19 cellular contexts compared by ENCODE assay signal in the genomic region with DNA sequence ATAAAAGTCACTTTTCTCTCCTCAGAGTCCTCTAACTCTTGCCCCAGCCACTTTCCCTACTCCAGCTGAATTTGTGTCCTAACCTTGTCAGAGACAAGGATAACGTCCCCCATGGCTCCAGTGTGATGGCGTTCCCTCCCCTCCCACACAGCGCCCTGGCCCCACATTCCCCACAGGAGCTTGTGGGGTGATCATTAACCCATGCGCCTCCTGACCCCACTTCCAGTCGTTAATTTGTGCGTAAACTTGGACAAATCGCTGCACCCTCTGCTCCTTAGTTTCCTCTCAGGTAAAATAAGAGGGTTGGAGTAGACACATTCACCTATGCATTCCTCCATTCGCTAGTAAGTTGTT. TPM values are rescaled to one million over a fixed set of nuclear protein-coding genes. Genes with fewer than 3 reads are reported as not detected.
DNase-seq lines count a peak whose midpoint lies in the region; ATAC-seq, FAIRE-seq and TF ChIP-seq lines count a peak whose summit lies in the region.
"Had no signal": no experiment of that assay in that cellular context is flagged by ENCODE, and none has a peak within 500 bp of the region (broad histone marks: within the 10 kb centered on the region; RNA-seq: fewer than 3 reads in every experiment).

No MANE protein-coding gene starts in this region.

- H3K79me2 ChIP-seq in GM23338 (replicated peaks; ENCODE audit: insufficient read depth) = no peaks in the 10 kb centered on the region
- no peaks in the 10 kb centered on the region for H3K79me2 ChIP-seq in neural progenitor cell (ENCODE audit: low read depth)

- peak; percentile 22 for DNase-seq in activated CD8-positive, alpha-beta memory T cell treated with anti-CD3 and anti-CD28 coated beads, Interleukin-2, amount 50 U/mL, for 48 hours
- no peak for DNase-seq in activated CD8-positive, alpha-beta memory T cell treated with anti-CD3 and anti-CD28 coated beads for 24 hours
- DNase-seq in GM23338 (ENCODE audit: low spot score) (no peak), glutamatergic neuron (no peak), neural progenitor cell (ENCODE audit: low spot score) (no peak), small intestine (no peak), LoVo (ENCODE audit: low spot score) (no peak)
- no peak for DNase-seq in activated CD4-positive, alpha-beta memory T cell treated with anti-CD3 and anti-CD28 coated beads, Interleukin-2, amount 10 ng/mL, durations not matched to agents 7 days and 5 days
- DNase-seq: 8988T; Calu3; CD4-positive, CD25-positive, alpha-beta regulatory T cell; DMS 273 treated with DMSO at 0.1 percent for 48 hours; GM23248; H7 had no signal

- H3K36me3 ChIP-seq in GM23338 (ENCODE audit: insufficient read depth) (no peaks in the 10 kb centered on the region), neural progenitor cell (no peaks in the 10 kb centered on the region), small intestine (ENCODE audit: control insufficient read depth in 2 of 2, insufficient read depth in 2 of 2, low read length in 2 of 2) (no peaks in the 10 kb centered on the region)
- H3K36me3 ChIP-seq: BLaER1 treated with 17β-estradiol and CSF1 and Interleukin-3, amounts not matched to agents 10 nM and 100 nM had no signal

- FAIRE-seq in small intestine (lab: Jason Lieb, UNC) = no peak
- FAIRE-seq: GM12878, GM18507 had no signal

- 0 out of 2 replicates have a peak overlapping the region, but pooled peaks have one; percentile 38 for H2AFZ ChIP-seq in GM23338
- no peak overlapping the region for H2AFZ ChIP-seq in neural progenitor cell (replicated peaks)
- H2AFZ ChIP-seq: GM23248 had no signal

- CTCF ChIA-PET in activated CD4-positive, alpha-beta memory T cell treated with anti-CD3 and anti-CD28 coated beads, Interleukin-2, amount 10 ng/mL, durations not matched to agents 7 days and 5 days (lab: Charles Lee) = interaction anchor here (0.6 to 5.2 kb wide), 5 partner anchors 10 to 204 kb away, joined by 3 to 31 read pairs (median 4); no protein-coding TSS in a partner anchor

- H3K4me1 Mint-ChIP-seq in GM23338 = peaks cover 7% of the 10 kb centered on the region
- peaks cover 36% of the 10 kb centered on the region for H3K4me1 Mint-ChIP-seq in glutamatergic neuron (ENCODE audit: low read depth, unreplicated experiment)
- peaks cover 10% of the 10 kb centered on the region for H3K4me1 Mint-ChIP-seq in neural progenitor cell
- no peaks in the 10 kb centered on the region for H3K4me1 Mint-ChIP-seq in activated CD4-positive, alpha-beta memory T cell treated with anti-CD3 and anti-CD28 coated beads, Interleukin-2, amount 10 ng/mL, durations not matched to agents 7 days and 5 days
- H3K4me1 Mint-ChIP-seq: CD4-positive, CD25-positive, alpha-beta regulatory T cell had no signal

- no peak overlapping the region for H3K9ac ChIP-seq in neural progenitor cell
- H3K9ac ChIP-seq: GM23248 had no signal

- H3K4me3 ChIP-seq in GM23338 = no peak overlapping the region
- no peak overlapping the region for H3K4me3 ChIP-seq in neural progenitor cell
- H3K4me3 ChIP-seq in small intestine (ENCODE audit: low read depth in 1 of 2, low read length in 2 of 2) = no peak overlapping the region
- H3K4me3 ChIP-seq: BLaER1 treated with 17β-estradiol and CSF1 and Interleukin-3, amounts not matched to agents 10 nM and 100 nM; GM12878; GM23248 had no signal

- no peak overlapping the region for H3K4me2 ChIP-seq in GM23338
- H3K4me2 ChIP-seq in neural progenitor cell = no peak overlapping the region
- H3K4me2 ChIP-seq: BLaER1 treated with 17β-estradiol and CSF1 and Interleukin-3, amounts not matched to agents 10 nM and 100 nM had no signal

- H3K27ac Mint-ChIP-seq in GM23338 (no peak overlapping the region), glutamatergic neuron (ENCODE audit: unreplicated experiment) (no peak overlapping the region), neural progenitor cell (no peak overlapping the region)
- no peak overlapping the region for H3K27ac Mint-ChIP-seq in activated CD4-positive, alpha-beta memory T cell treated with anti-CD3 and anti-CD28 coated beads, Interleukin-2, amount 10 ng/mL, durations not matched to agents 7 days and 5 days
- H3K27ac Mint-ChIP-seq: CD4-positive, CD25-positive, alpha-beta regulatory T cell had no signal

- H3K4me1 ChIP-seq in GM23338 (ENCODE audit: insufficient read depth) = no peaks in the 10 kb centered on the region; the same call in 1 of the 2 replicates
- H3K4me1 ChIP-seq in neural progenitor cell = no peaks in the 10 kb centered on the region
- H3K4me1 ChIP-seq in small intestine (ENCODE audit: control insufficient read depth in 2 of 2, insufficient read depth in 1 of 2, low read depth in 1 of 2, low read length in 1 of 2) = peaks cover 0 to 1% of the 10 kb centered on the region in 2 donors

- ATAC-seq in GM23338 = no peak
- ATAC-seq: GM12878 had no signal

- H3K9me3 ChIP-seq in neural progenitor cell (ENCODE audit: low read depth) (no peaks in the 10 kb centered on the region), small intestine (ENCODE audit: control insufficient read depth, low read depth) (no peaks in the 10 kb centered on the region)

- H3F3A ChIP-seq in GM23338 (replicated peaks; ENCODE audit: low read depth) (no peaks in the 10 kb centered on the region), neural progenitor cell (ENCODE audit: low read depth) (no peaks in the 10 kb centered on the region)

- POLR2A ChIA-PET in activated CD4-positive, alpha-beta memory T cell treated with anti-CD3 and anti-CD28 coated beads, Interleukin-2, amount 10 ng/mL, durations not matched to agents 7 days and 5 days (lab: Charles Lee) = interaction anchor here (1.4 to 1.7 kb wide), 2 partner anchors 23 to 160 kb away, joined by 3 to 5 read pairs; a partner anchor contains a TSS

- H3K27me3 Mint-ChIP-seq in GM23338 (ENCODE audit: insufficient read depth, low read depth, poor library complexity) (peaks cover 14% of the 10 kb centered on the region), glutamatergic neuron (ENCODE audit: unreplicated experiment) (peaks cover 5% of the 10 kb centered on the region), neural progenitor cell (ENCODE audit: insufficient read depth, low read depth) (peaks cover 14% of the 10 kb centered on the region)
- peaks cover 9% of the 10 kb centered on the region for H3K27me3 Mint-ChIP-seq in activated CD4-positive, alpha-beta memory T cell treated with anti-CD3 and anti-CD28 coated beads, Interleukin-2, amount 10 ng/mL, durations not matched to agents 7 days and 5 days

- no peaks in the 10 kb centered on the region for H3K9me2 ChIP-seq in GM23338 (ENCODE audit: insufficient read depth)

- H3K9me3 Mint-ChIP-seq in GM23338 (peaks cover 3% of the 10 kb centered on the region; the same call in 2 of the 3 replicates), glutamatergic neuron (ENCODE audit: unreplicated experiment) (peaks cover 6% of the 10 kb centered on the region), neural progenitor cell (no peaks in the 10 kb centered on the region)
- no peaks in the 10 kb centered on the region for H3K9me3 Mint-ChIP-seq in activated CD4-positive, alpha-beta memory T cell treated with anti-CD3 and anti-CD28 coated beads, Interleukin-2, amount 10 ng/mL, durations not matched to agents 7 days and 5 days

- TF ChIP-seq CTCF in GM23338 (conservative IDR thresholded peaks at IDR 0.05; ENCODE audit: low read depth in 2 of 2) (no peak), glutamatergic neuron (IDR thresholded peaks at IDR 0.05; ENCODE audit: partially characterized antibody, unreplicated experiment) (no peak), neural progenitor cell (IDR thresholded peaks at IDR 0.05) (no peak)

- no peaks in the 10 kb centered on the region for H3K27me3 ChIP-seq in GM23338 (ENCODE audit: insufficient read depth)
- no peaks in the 10 kb centered on the region for H3K27me3 ChIP-seq in neural progenitor cell
- H3K27me3 ChIP-seq in small intestine (ENCODE audit: control insufficient read depth in 2 of 2, insufficient read depth in 2 of 2, low read length in 2 of 2) = no peaks in the 10 kb centered on the region
- H3K27me3 ChIP-seq: BLaER1 treated with 17β-estradiol and CSF1 and Interleukin-3, amounts not matched to agents 10 nM and 100 nM had no signal

- H3K27ac ChIP-seq in GM23338 (ENCODE audit: low read depth) = no peak overlapping the region
- no peak overlapping the region for H3K27ac ChIP-seq in neural progenitor cell
- H3K27ac ChIP-seq in small intestine (ENCODE audit: low read depth in 1 of 2, low read length in 1 of 2) = no peak overlapping the region
- H3K27ac ChIP-seq: BLaER1 treated with 17β-estradiol and CSF1 and Interleukin-3, amounts not matched to agents 10 nM and 100 nM; GM23248 had no signal

- WGBS in small intestine, 3 donors = 56 to 78% (median 67%) methylated on average over 8 of the region's 8 CpGs

- H3K36me3 Mint-ChIP-seq in GM23338 (ENCODE audit: low read depth) = no peaks in the 10 kb centered on the region
- peaks cover 4% of the 10 kb centered on the region for H3K36me3 Mint-ChIP-seq in glutamatergic neuron (ENCODE audit: unreplicated experiment)
- no peaks in the 10 kb centered on the region for H3K36me3 Mint-ChIP-seq in neural progenitor cell
- no peaks in the 10 kb centered on the region for H3K36me3 Mint-ChIP-seq in activated CD4-positive, alpha-beta memory T cell treated with anti-CD3 and anti-CD28 coated beads, Interleukin-2, amount 10 ng/mL, durations not matched to agents 7 days and 5 days (ENCODE audit: low read depth)
- H3K36me3 Mint-ChIP-seq: CD4-positive, CD25-positive, alpha-beta regulatory T cell had no signal

- H4K20me1 ChIP-seq in GM23338 (replicated peaks; ENCODE audit: insufficient read depth) (no peaks in the 10 kb centered on the region), neural progenitor cell (ENCODE audit: low read depth) (no peaks in the 10 kb centered on the region)
- H4K20me1 ChIP-seq: BLaER1 treated with 17β-estradiol and CSF1 and Interleukin-3, amounts not matched to agents 10 nM and 100 nM had no signal

- H3K4me3 Mint-ChIP-seq in GM23338 = no peak overlapping the region
- H3K4me3 Mint-ChIP-seq in glutamatergic neuron (ENCODE audit: unreplicated experiment) = peak overlapping the region; percentile 30
- H3K4me3 Mint-ChIP-seq in neural progenitor cell = peak overlapping the region; percentile 1
- no peak overlapping the region for H3K4me3 Mint-ChIP-seq in activated CD4-positive, alpha-beta memory T cell treated with anti-CD3 and anti-CD28 coated beads, Interleukin-2, amount 10 ng/mL, durations not matched to agents 7 days and 5 days
- H3K4me3 Mint-ChIP-seq: CD4-positive, CD25-positive, alpha-beta regulatory T cell had no signal

RNA-seq across cellular contexts. Expression of a gene that starts 22.9 kb away (rescaled TPM):
- total RNA-seq in GM23338 (2014; rRNA removed; shearing (Covaris generic)) = 1.8 and 2.1 TPM in 2 replicates
- 0.89 and 1.4 TPM in 2 replicates for polyA plus RNA-seq in GM23338 (2016; fragmentation: Nextera tagmentation; extraction: Ambion mirVana)
- total RNA-seq in glutamatergic neuron (ENCODE audit: unreplicated experiment) = 5.9 TPM
- total RNA-seq in neural progenitor cell (ENCODE audit: low replicate concordance) = 3.8 and 5.3 TPM in 2 replicates
- polyA plus RNA-seq in small intestine = 1 to 10 TPM; 2.4 to 3.8 (median 2.5) TPM
- total RNA-seq in activated CD4-positive, alpha-beta memory T cell treated with anti-CD3 and anti-CD28 coated beads, Interleukin-2, amount 10 ng/mL, durations not matched to agents 7 days and 5 days = 1 to 10 TPM; 8.9 to 9.9 TPM

RNA-seq across cellular contexts. Expression of a gene that starts 37.5 kb away (rescaled TPM):
- 30.0 and 37.0 TPM in 2 replicates for total RNA-seq in GM23338 (2014; rRNA removed; shearing (Covaris generic))
- 10.2 TPM in 2 replicates for polyA plus RNA-seq in GM23338 (2016; fragmentation: Nextera tagmentation; extraction: Ambion mirVana)
- 64.3 TPM for total RNA-seq in glutamatergic neuron (ENCODE audit: unreplicated experiment)
- 5.6 and 19.0 TPM in 2 replicates for total RNA-seq in neural progenitor cell (ENCODE audit: low replicate concordance)
- 1 to 10 TPM in 2 of 3 donors, under 1 TPM in 1; 0.45 to 4.7 (median 1.1) TPM for polyA plus RNA-seq in small intestine
- 1 to 10 TPM; 1.1 to 1.2 TPM for total RNA-seq in activated CD4-positive, alpha-beta memory T cell treated with anti-CD3 and anti-CD28 coated beads, Interleukin-2, amount 10 ng/mL, durations not matched to agents 7 days and 5 days

RNA-seq across cellular contexts. Expression of a gene that starts 37.9 kb away (rescaled TPM):
- 0.08 and 2.0 TPM in 2 replicates for total RNA-seq in GM23338 (2014; rRNA removed; shearing (Covaris generic))
- polyA plus RNA-seq in GM23338 (2016; fragmentation: Nextera tagmentation; extraction: Ambion mirVana) (0.61 and 0.83 TPM in 2 replicates), small intestine (10 to 100 TPM in 1 of 3 donors, not detected in 2; 13.5 TPM)
- total RNA-seq in glutamatergic neuron (ENCODE audit: unreplicated experiment) (3.5 TPM), neural progenitor cell (ENCODE audit: low replicate concordance) (0.39 and 1.2 TPM in 2 replicates)
- under 1 TPM; 0.78 to 0.95 TPM for total RNA-seq in activated CD4-positive, alpha-beta memory T cell treated with anti-CD3 and anti-CD28 coated beads, Interleukin-2, amount 10 ng/mL, durations not matched to agents 7 days and 5 days
- total RNA-seq: Calu3, G401, GM12878, H7, HT1080 had no signal
- polyA plus RNA-seq: GM12878 had no signal

Comparison
In these comparisons a context has a peak if more than half of its experiments do, and no peak if none do; other contexts are left out.
1. H3K4me3 Mint-ChIP-seq: peak in glutamatergic neuron (single experiment) and neural progenitor cell (single experiment); none in GM23338 (single experiment) and activated CD4-positive, alpha-beta memory T cell treated with anti-CD3 and anti-CD28 coated beads, Interleukin-2, amount 10 ng/mL, durations not matched to agents 7 days and 5 days (single experiment).